ENCODE assay signal across 16 cellular contexts in genomic region chr16:5917436-5917835, GRCh38.
DNase-seq lines count a peak whose midpoint lies in the region; ATAC-seq and TF ChIP-seq lines count a peak whose summit lies in the region.
"Had no signal": no experiment of that assay in that cellular context is flagged by ENCODE, and none has a peak within 500 bp of the region (broad histone marks: within the 10 kb centered on the region; RNA-seq: fewer than 3 reads in every experiment).

No MANE protein-coding gene starts in this region.

- H3K4me3 Mint-ChIP-seq in neural progenitor cell: no peak overlapping the region
- H3K4me3 Mint-ChIP-seq: B cell; CD8-positive, alpha-beta T cell; GM23338; H9 had no signal

- peaks cover 22% of the 10 kb centered on the region for H3K27me3 Mint-ChIP-seq in neural progenitor cell (ENCODE audit: insufficient read depth, low read depth)
- H3K27me3 Mint-ChIP-seq: B cell had no signal

- peak; percentile 60 for ATAC-seq in left colon
- ATAC-seq in HG03378 (IDR thresholded peaks at IDR 0.05; ENCODE audit: unreplicated experiment): no peak
- ATAC-seq: CD8-positive, alpha-beta T cell had no signal

- CTCF ChIA-PET in RWPE1 (lab: Yijun Ruan, JAX): no interaction called here

- H3K4me2 ChIP-seq in neural progenitor cell: peak overlapping the region; percentile 67
- H3K4me2 ChIP-seq: GM23338 had no signal

- H3F3A ChIP-seq in neural progenitor cell (ENCODE audit: low read depth): peaks cover 17% of the 10 kb centered on the region

- H3K4me3 ChIP-seq in HUES48 (ENCODE audit: low read depth, low read length) (no peak overlapping the region), colonic mucosa (no peak overlapping the region), neural progenitor cell (no peak overlapping the region)
- H3K4me3 ChIP-seq: BLaER1 treated with 17β-estradiol and CSF1 and Interleukin-3, amounts not matched to agents 10 nM and 100 nM; GM23338 had no signal

- H3K27me3 ChIP-seq in HUES48 (ENCODE audit: control insufficient read depth, insufficient read depth, low read length) (no peaks in the 10 kb centered on the region), colonic mucosa (no peaks in the 10 kb centered on the region), neural progenitor cell (no peaks in the 10 kb centered on the region)
- H3K27me3 ChIP-seq: BLaER1 treated with 17β-estradiol and CSF1 and Interleukin-3, amounts not matched to agents 10 nM and 100 nM had no signal

- POLR2A ChIA-PET in RWPE1 (lab: Yijun Ruan, JAX; ENCODE audit: low non-redundant PET): no interaction called here

- H3K9me3 ChIP-seq in HUES48 (ENCODE audit: control insufficient read depth, insufficient read depth, low read length) (no peaks in the 10 kb centered on the region), colonic mucosa (no peaks in the 10 kb centered on the region), neural progenitor cell (ENCODE audit: low read depth) (no peaks in the 10 kb centered on the region)
- H3K9me3 ChIP-seq: BLaER1 treated with 17β-estradiol and CSF1 and Interleukin-3, amounts not matched to agents 10 nM and 100 nM had no signal

- H3K79me2 ChIP-seq in neural progenitor cell (ENCODE audit: low read depth): no peaks in the 10 kb centered on the region

- TF ChIP-seq CTCF in colonic mucosa (IDR thresholded peaks at IDR 0.05) (no peak), neural progenitor cell (IDR thresholded peaks at IDR 0.05) (no peak), RWPE1 (conservative IDR thresholded peaks at IDR 0.05; ENCODE audit: low read depth) (no peak)

- no peak overlapping the region for H2AFZ ChIP-seq in neural progenitor cell (replicated peaks)
- H2AFZ ChIP-seq: GM23338 had no signal

- H3K27ac Mint-ChIP-seq in neural progenitor cell: no peak overlapping the region
- H3K27ac Mint-ChIP-seq: B cell; CD8-positive, alpha-beta T cell; GM23338 had no signal

- DNase-seq in colonic mucosa (peak; percentile 46), left colon (peak in 1 of 2 donors; percentile 36), neural progenitor cell (ENCODE audit: low spot score) (no peak), cerebellum (ENCODE audit: low spot score) (no peak), RWPE1 (ENCODE audit: low spot score) (no peak), T-helper 1 cell (no peak)
- DNase-seq: 8988T; CD8-positive, alpha-beta T cell; GF-D8; H9; IMR-90 had no signal

- H3K9me3 Mint-ChIP-seq in neural progenitor cell: no peaks in the 10 kb centered on the region
- H3K9me3 Mint-ChIP-seq: GM23338, H9 had no signal

- peaks cover 23% of the 10 kb centered on the region for H3K4me1 Mint-ChIP-seq in neural progenitor cell
- H3K4me1 Mint-ChIP-seq: B cell had no signal

- H3K9ac ChIP-seq in HUES48 (ENCODE audit: low read depth, low read length): no peak overlapping the region
- no peak overlapping the region for H3K9ac ChIP-seq in colonic mucosa (ENCODE audit: low read depth in 2 of 2, low read length in 2 of 2)
- no peak overlapping the region for H3K9ac ChIP-seq in neural progenitor cell
- H3K9ac ChIP-seq: BLaER1 treated with 17β-estradiol and CSF1 and Interleukin-3, amounts not matched to agents 10 nM and 100 nM had no signal

- H3K36me3 ChIP-seq in HUES48 (ENCODE audit: control insufficient read depth, insufficient read depth, low read length) (no peaks in the 10 kb centered on the region), colonic mucosa (no peaks in the 10 kb centered on the region), neural progenitor cell (no peaks in the 10 kb centered on the region)
- H3K36me3 ChIP-seq: BLaER1 treated with 17β-estradiol and CSF1 and Interleukin-3, amounts not matched to agents 10 nM and 100 nM had no signal

- intact Hi-C loops in colonic mucosa (cut with DNase I) (no loop called here), left colon (cut with DNase I, micrococcal nuclease) (loop anchor here in 1 of 2 donors (10.0 kb wide), 1 partner anchor 63 kb away; no protein-coding TSS in a partner anchor)

- H3K4me1 ChIP-seq in HUES48 (ENCODE audit: control insufficient read depth, insufficient read depth, low read length): peaks cover 32% of the 10 kb centered on the region
- H3K4me1 ChIP-seq in colonic mucosa: no peaks in the 10 kb centered on the region
- H3K4me1 ChIP-seq in neural progenitor cell: peaks cover 20% of the 10 kb centered on the region

- no peaks in the 10 kb centered on the region for H3K36me3 Mint-ChIP-seq in neural progenitor cell
- H3K36me3 Mint-ChIP-seq: CD8-positive, alpha-beta T cell had no signal

- no peaks in the 10 kb centered on the region for H4K20me1 ChIP-seq in neural progenitor cell (ENCODE audit: low read depth)
- H4K20me1 ChIP-seq: BLaER1 treated with 17β-estradiol and CSF1 and Interleukin-3, amounts not matched to agents 10 nM and 100 nM had no signal

- H3K27ac ChIP-seq in HUES48 (ENCODE audit: low read depth, low read length) (peak overlapping the region; percentile 34), colonic mucosa (no peak overlapping the region), neural progenitor cell (no peak overlapping the region), RWPE1 (no peak overlapping the region)
- H3K27ac ChIP-seq: BLaER1 treated with 17β-estradiol and CSF1 and Interleukin-3, amounts not matched to agents 10 nM and 100 nM had no signal
